1 cellular context compared by ENCODE assay signal in the genomic region with DNA sequence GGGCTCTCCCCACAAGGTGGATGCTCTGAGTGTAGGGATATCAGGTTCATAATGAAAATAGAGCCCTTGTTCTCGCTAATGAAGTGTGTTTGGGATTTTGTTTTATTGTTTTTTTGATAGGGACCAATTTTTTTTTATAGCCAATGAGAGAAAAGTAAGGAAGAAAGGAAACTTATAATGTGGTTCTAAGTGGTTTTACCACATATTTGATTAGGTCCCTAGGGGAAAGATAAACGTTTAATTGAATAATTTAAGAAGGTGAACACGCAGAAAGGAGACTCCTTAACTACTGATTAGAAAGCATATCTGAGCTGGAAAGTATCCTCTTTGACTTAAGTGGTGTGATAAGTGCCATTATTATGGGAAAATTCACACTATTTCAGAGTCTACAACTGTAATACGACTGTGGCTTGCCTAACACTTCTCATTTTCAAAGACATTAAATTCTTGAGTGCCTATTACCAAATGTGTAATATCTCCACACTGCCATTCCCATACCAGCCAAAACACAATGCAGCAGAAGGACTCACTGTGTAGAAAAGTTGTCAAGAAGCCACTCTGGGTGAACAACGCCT.
TF ChIP-seq lines count a peak whose summit lies in the region.

No MANE protein-coding gene starts in this region.

TF ChIP-seq in HEK293, 187 proteins besides CTCF, POLR2A, EP300 and RAD21 (continued from another document):
- TF ChIP-seq, protein P1, sequence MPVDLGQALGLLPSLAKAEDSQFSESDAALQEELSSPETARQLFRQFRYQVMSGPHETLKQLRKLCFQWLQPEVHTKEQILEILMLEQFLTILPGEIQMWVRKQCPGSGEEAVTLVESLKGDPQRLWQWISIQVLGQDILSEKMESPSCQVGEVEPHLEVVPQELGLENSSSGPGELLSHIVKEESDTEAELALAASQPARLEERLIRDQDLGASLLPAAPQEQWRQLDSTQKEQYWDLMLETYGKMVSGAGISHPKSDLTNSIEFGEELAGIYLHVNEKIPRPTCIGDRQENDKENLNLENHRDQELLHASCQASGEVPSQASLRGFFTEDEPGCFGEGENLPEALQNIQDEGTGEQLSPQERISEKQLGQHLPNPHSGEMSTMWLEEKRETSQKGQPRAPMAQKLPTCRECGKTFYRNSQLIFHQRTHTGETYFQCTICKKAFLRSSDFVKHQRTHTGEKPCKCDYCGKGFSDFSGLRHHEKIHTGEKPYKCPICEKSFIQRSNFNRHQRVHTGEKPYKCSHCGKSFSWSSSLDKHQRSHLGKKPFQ (tag by site-specific recombination; IDR thresholded peaks at IDR 0.05): peak; percentile 94
- TF ChIP-seq TCF7L2 (IDR thresholded peaks at IDR 0.05; ENCODE audit: borderline replicate concordance, low read depth, low read length) (peak; percentile 41; the same call in 1 of the 2 replicates), ZNF660 (tag by site-specific recombination; IDR thresholded peaks at IDR 0.05) (no peak), IKZF3 (tag by site-specific recombination; IDR thresholded peaks at IDR 0.05) (no peak), ZIC2 (tag by site-specific recombination; IDR thresholded peaks at IDR 0.05) (no peak)
- TF ChIP-seq, protein P2, sequence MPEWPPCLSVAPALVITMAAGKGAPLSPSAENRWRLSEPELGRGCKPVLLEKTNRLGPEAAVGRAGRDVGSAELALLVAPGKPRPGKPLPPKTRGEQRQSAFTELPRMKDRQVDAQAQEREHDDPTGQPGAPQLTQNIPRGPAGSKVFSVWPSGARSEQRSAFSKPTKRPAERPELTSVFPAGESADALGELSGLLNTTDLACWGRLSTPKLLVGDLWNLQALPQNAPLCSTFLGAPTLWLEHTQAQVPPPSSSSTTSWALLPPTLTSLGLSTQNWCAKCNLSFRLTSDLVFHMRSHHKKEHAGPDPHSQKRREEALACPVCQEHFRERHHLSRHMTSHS (tag by site-specific recombination; IDR thresholded peaks at IDR 0.05): no peak
- TF ChIP-seq, protein P3, sequence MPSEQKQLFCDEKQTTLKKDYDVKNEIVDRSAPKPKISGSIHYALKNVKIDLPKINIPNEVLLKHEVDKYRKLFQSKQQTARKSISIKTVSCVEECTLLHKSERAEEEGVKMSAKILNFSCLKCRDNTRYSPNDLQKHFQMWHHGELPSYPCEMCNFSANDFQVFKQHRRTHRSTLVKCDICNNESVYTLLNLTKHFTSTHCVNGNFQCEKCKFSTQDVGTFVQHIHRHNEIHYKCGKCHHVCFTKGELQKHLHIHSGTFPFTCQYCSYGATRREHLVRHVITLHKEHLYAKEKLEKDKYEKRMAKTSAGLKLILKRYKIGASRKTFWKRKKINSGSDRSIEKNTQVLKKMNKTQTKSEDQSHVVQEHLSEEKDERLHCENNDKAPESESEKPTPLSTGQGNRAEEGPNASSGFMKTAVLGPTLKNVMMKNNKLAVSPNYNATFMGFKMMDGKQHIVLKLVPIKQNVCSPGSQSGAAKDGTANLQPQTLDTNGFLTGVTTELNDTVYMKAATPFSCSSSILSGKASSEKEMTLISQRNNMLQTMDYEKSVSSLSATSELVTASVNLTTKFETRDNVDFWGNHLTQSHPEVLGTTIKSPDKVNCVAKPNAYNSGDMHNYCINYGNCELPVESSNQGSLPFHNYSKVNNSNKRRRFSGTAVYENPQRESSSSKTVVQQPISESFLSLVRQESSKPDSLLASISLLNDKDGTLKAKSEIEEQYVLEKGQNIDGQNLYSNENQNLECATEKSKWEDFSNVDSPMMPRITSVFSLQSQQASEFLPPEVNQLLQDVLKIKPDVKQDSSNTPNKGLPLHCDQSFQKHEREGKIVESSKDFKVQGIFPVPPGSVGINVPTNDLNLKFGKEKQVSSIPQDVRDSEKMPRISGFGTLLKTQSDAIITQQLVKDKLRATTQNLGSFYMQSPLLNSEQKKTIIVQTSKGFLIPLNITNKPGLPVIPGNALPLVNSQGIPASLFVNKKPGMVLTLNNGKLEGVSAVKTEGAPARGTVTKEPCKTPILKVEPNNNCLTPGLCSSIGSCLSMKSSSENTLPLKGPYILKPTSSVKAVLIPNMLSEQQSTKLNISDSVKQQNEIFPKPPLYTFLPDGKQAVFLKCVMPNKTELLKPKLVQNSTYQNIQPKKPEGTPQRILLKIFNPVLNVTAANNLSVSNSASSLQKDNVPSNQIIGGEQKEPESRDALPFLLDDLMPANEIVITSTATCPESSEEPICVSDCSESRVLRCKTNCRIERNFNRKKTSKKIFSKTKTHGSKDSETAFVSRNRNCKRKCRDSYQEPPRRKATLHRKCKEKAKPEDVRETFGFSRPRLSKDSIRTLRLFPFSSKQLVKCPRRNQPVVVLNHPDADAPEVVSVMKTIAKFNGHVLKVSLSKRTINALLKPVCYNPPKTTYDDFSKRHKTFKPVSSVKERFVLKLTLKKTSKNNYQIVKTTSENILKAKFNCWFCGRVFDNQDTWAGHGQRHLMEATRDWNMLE (tag by site-specific recombination; conservative IDR thresholded peaks at IDR 0.05; ENCODE audit: low read depth): no peak
